In the genomic region with DNA sequence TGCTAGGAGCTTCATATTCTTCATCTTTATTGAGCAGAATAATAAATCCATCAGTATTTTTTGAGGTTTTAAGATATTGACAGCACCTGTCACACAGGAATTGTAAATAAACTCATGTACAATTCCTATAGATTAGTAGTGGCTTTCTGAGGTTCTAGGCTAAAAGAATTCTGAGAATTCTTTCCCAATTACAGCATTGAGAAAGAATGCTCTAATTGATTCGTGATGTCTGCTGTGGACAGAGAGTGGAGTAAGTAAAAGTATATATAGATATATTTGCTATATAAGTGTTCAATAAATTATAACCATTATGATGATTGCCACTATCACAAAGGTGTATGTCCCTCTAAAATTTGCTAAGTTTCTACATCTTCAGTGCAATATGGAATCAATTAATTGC, we compare ENCODE assay signal across 1 cellular context.
TF ChIP-seq lines count a peak whose summit lies in the region.

No MANE protein-coding gene starts in this region.

TF ChIP-seq in H1, 55 proteins besides CTCF, POLR2A, EP300 and RAD21:
- TF ChIP-seq EGR1 (IDR thresholded peaks at IDR 0.05; ENCODE audit: borderline replicate concordance, low read depth, low read length), result no peak
- TF ChIP-seq POLR2AphosphoS5 (IDR thresholded peaks at IDR 0.05; ENCODE audit: low read depth, low read length), result no peak
- no peak for TF ChIP-seq GTF2F1 (IDR thresholded peaks at IDR 0.05; ENCODE audit: borderline replicate concordance, low read depth, low read length)
- 0 out of 2 replicates have a peak, but pooled peaks have one; percentile 29 for TF ChIP-seq JUND (IDR thresholded peaks at IDR 0.05; ENCODE audit: low read length)
- no peak for TF ChIP-seq CHD2 (IDR thresholded peaks at IDR 0.05; ENCODE audit: low read length)
